Comparison of ENCODE assay signal across 2 cellular contexts in the genomic region with DNA sequence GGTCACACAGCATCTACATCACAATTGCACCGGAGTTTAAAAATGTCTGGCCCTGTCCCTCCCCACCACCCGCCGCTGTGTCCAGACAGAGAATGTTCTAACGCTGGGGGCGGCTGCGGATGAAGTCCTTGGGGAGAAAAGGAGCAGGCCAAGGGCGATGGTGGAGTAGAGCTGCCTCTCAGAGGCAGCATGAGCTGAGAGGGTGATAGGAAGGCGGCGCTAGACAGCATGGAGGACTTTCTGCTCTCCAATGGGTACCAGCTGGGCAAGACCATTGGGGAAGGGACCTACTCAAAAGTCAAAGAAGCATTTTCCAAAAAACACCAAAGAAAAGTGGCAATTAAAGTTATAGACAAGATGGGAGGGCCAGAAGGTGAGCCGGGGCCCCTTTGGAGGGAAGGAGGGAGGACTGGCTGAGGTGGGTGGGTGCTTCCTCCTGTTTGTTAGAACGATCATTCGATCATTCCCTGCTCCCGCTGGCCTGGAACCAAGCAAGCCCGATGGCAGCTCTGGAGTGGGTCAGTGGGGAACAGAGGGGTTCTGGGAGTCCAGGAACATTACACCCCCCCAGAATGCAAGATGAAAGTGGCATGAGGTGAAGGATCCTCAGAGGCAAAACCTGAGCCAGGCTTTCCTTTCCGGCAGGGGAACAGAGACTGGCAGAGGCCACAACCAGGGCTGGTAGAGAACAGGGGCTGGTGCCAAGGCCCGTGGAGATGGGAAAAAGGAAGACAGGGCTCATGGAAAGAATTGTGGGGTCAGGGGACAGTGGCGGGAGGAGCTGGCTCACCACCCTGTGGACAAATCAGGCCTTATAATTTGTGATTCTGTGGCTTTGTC.
A peak's percentile ranks its signal among the peaks of the same experiment; 100 is the strongest.
TF ChIP-seq lines count a peak whose summit lies in the region.

TSS of gene FAM229A (minus strand) at position 12 of the 840 bp plus-strand sequence. CDS start 394 bp downstream, outside the sequence.
A gene with protein sequence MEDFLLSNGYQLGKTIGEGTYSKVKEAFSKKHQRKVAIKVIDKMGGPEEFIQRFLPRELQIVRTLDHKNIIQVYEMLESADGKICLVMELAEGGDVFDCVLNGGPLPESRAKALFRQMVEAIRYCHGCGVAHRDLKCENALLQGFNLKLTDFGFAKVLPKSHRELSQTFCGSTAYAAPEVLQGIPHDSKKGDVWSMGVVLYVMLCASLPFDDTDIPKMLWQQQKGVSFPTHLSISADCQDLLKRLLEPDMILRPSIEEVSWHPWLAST (plus strand): TSS at position 66 of the 840 bp plus-strand sequence. CDS start 163 bp downstream, at position 229.

TF ChIP-seq in GM23338, 12 proteins besides CTCF, POLR2A, EP300 and RAD21:
- no peak for TF ChIP-seq JUNB (IDR thresholded peaks at IDR 0.05; ENCODE audit: unreplicated experiment)
TF ChIP-seq in GM23338: peak in this region for 0.

TF ChIP-seq in K562, 482 proteins besides CTCF, POLR2A, EP300 and RAD21:
- TF ChIP-seq ZNF23 (CRISPR knock-in tag; IDR thresholded peaks at IDR 0.05): no peak
- TF ChIP-seq XRCC4 (IDR thresholded peaks at IDR 0.05; ENCODE audit: extremely low read depth, insufficient read depth, insufficient read length): no peak
- TF ChIP-seq ZNF668 (CRISPR knock-in tag; IDR thresholded peaks at IDR 0.05): no peak
- no peak for TF ChIP-seq RNF2 (IDR thresholded peaks at IDR 0.05)
- TF ChIP-seq MAFF (IDR thresholded peaks at IDR 0.05; ENCODE audit: low read length): no peak
- no peak for TF ChIP-seq FOXA1 (IDR thresholded peaks at IDR 0.05; ENCODE audit: borderline replicate concordance)
- 0 out of 2 replicates have a peak, but pooled peaks have one; percentile 31 for TF ChIP-seq PML (IDR thresholded peaks at IDR 0.05; ENCODE audit: low read length)
- TF ChIP-seq ZNF699 (CRISPR knock-in tag; IDR thresholded peaks at IDR 0.05; ENCODE audit: insufficient replicate concordance): no peak
- 0 out of 2 replicates have a peak, but pooled peaks have one; percentile 44 for TF ChIP-seq POLR2AphosphoS2 (IDR thresholded peaks at IDR 0.05; ENCODE audit: low read length)
- peak; percentile 28; the same call in 1 of the 2 replicates for TF ChIP-seq POLR2AphosphoS5 (IDR thresholded peaks at IDR 0.05; ENCODE audit: control insufficient read depth, insufficient read depth, low read depth, low read length)
- TF ChIP-seq CREBBP (IDR thresholded peaks at IDR 0.05; ENCODE audit: low read depth, low read length): no peak
- TF ChIP-seq SUPT5H (IDR thresholded peaks at IDR 0.05): peak; percentile 41; the same call in 1 of the 2 replicates
- no peak for TF ChIP-seq MEIS2 (IDR thresholded peaks at IDR 0.05; ENCODE audit: partially characterized antibody)
- TF ChIP-seq ZBED1 (IDR thresholded peaks at IDR 0.05): peak; percentile 60; the same call in 1 of the 2 replicates
- no peak for TF ChIP-seq CCAR2 (IDR thresholded peaks at IDR 0.05; ENCODE audit: low read depth, low read length)
